In the genomic region with DNA sequence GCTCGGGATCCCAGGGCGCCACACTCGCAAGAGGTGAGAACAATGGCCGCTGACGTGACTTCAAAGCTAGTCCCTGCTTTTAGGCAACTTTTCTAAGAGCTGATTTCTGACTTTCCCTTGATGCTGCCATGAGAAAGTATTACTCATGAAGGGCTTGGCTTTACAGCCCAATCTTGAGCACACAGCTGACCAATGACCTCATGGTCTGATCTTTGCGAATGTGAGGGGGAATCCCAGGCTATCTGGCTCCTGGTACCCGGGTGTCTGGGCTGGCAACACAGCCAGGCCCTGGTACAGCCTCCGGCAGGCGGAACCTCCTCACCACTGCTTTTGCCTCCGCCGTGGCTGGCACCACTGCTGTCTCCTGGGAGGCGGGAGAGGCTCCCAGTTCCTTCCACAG, we compare ENCODE assay signal across 19 cellular contexts. TPM values are rescaled to one million over a fixed set of nuclear protein-coding genes. Genes with fewer than 3 reads are reported as not detected.
A peak's percentile ranks its signal among the peaks of the same experiment; 100 is the strongest.
DNase-seq lines count a peak whose midpoint lies in the region; ATAC-seq, FAIRE-seq and TF ChIP-seq lines count a peak whose summit lies in the region.
"Had no signal": no experiment of that assay in that cellular context is flagged by ENCODE, and none has a peak within 500 bp of the region (broad histone marks: within the 10 kb centered on the region; RNA-seq: fewer than 3 reads in every experiment).

No MANE protein-coding gene starts in this region.

- no peak for TF ChIP-seq RAD21 in A549 (conservative IDR thresholded peaks at IDR 0.05 in 1 of 2, IDR thresholded peaks at IDR 0.05 in 1 of 2)

- TF ChIP-seq POLR2A in A549 (IDR thresholded peaks at IDR 0.05; ENCODE audit: low read length), result no peak

- 0 out of 6 replicates have a peak overlapping the region, but pooled peaks of 1 of the 2 experiments have one; percentile 2 for H3K27ac ChIP-seq in A549
- no peak overlapping the region for H3K27ac ChIP-seq in brain microvascular endothelial cell

- H3K4me3 Mint-ChIP-seq in stimulated activated memory B cell treated with anti-CD40 and anti-IgM and Interleukin-4, amounts not matched to agents 10 μg/mL and 1 μg/mL and 100 μg/mL, for 72 hours, result no peak overlapping the region
- H3K4me3 Mint-ChIP-seq: activated naive CD8-positive, alpha-beta T cell treated with anti-CD3 and anti-CD28 coated beads for 36 hours; effector memory CD8-positive, alpha-beta T cell; mesothelial cell of epicardium; type B pancreatic cell had no signal

- no peak overlapping the region for H3K27ac Mint-ChIP-seq in stimulated activated memory B cell treated with anti-CD40 and anti-IgM and Interleukin-4, amounts not matched to agents 10 μg/mL and 1 μg/mL and 100 μg/mL, for 72 hours
- H3K27ac Mint-ChIP-seq: activated naive CD8-positive, alpha-beta T cell treated with anti-CD3 and anti-CD28 coated beads for 36 hours; effector memory CD8-positive, alpha-beta T cell; mesothelial cell of epicardium; type B pancreatic cell had no signal

- DNase-seq in A549 (ENCODE audit: low read depth in 1 of 2, low spot score in 1 of 2) (peak; percentile 47 to 48), HCEC 1CT (peak; percentile 44), brain microvascular endothelial cell (peak; percentile 7), iris pigment epithelial cell (ENCODE audit: low read depth) (peak; percentile 75), NCI-H446 treated with DMSO at 0.1 percent for 48 hours (lab: John Stamatoyannopoulos, UW) (no peak), retina (no peak)
- DNase-seq: activated CD4-positive, alpha-beta T cell treated with anti-CD3 and anti-CD28 coated beads, Interleukin-2, amount 50 U/mL, for 4 hours; activated naive CD8-positive, alpha-beta T cell treated with anti-CD3 and anti-CD28 coated beads for 36 hours; activated T-cell treated with anti-CD3 and anti-CD28 coated beads, Interleukin-2, amount 50 U/mL, for 48 hours; effector memory CD8-positive, alpha-beta T cell; NCI-H2081; NCI-H526; OCI-M1; sigmoid colon; stimulated activated CD4-positive, alpha-beta T cell treated with anti-CD3 and anti-CD28 coated beads, Interleukin-4, amount 100 ng/mL, for 4 hours had no signal

- H3K4me1 ChIP-seq in A549, result peaks cover 18% of the 10 kb centered on the region

- no peak overlapping the region for H3K4me2 ChIP-seq in A549

- FAIRE-seq in A549 (lab: Jason Lieb, UNC), result no peak

- peaks cover 32% of the 10 kb centered on the region for H3K4me1 Mint-ChIP-seq in stimulated activated memory B cell treated with anti-CD40 and anti-IgM and Interleukin-4, amounts not matched to agents 10 μg/mL and 1 μg/mL and 100 μg/mL, for 72 hours

- H3K27me3 ChIP-seq in brain microvascular endothelial cell (replicated peaks), result no peaks in the 10 kb centered on the region
- H3K27me3 ChIP-seq: sigmoid colon had no signal

- H3K4me3 ChIP-seq in A549, result no peak overlapping the region
- no peak overlapping the region for H3K4me3 ChIP-seq in brain microvascular endothelial cell (ENCODE audit: low read depth, low read length)
- H3K4me3 ChIP-seq: sigmoid colon had no signal

- TF ChIP-seq CTCF in A549 (IDR thresholded peaks at IDR 0.05) (no peak), brain microvascular endothelial cell (IDR thresholded peaks at IDR 0.05; ENCODE audit: low read depth, low read length, missing control alignments) (no peak)

- POLR2A ChIA-PET in A549 (lab: Yijun Ruan, JAX), result interaction anchor here (0.9 kb wide), 1 partner anchor 173 kb away, joined by 4 read pairs; no protein-coding TSS in a partner anchor

- H3K9me3 Mint-ChIP-seq in stimulated activated memory B cell treated with anti-CD40 and anti-IgM and Interleukin-4, amounts not matched to agents 10 μg/mL and 1 μg/mL and 100 μg/mL, for 72 hours, result no peaks in the 10 kb centered on the region
- H3K9me3 Mint-ChIP-seq: activated naive CD8-positive, alpha-beta T cell treated with anti-CD3 and anti-CD28 coated beads for 36 hours; effector memory CD8-positive, alpha-beta T cell; mesothelial cell of epicardium; type B pancreatic cell had no signal

- no peaks in the 10 kb centered on the region for H3K9me3 ChIP-seq in A549
- H3K9me3 ChIP-seq: sigmoid colon had no signal

- peaks cover 29% of the 10 kb centered on the region for H3K36me3 ChIP-seq in brain microvascular endothelial cell (replicated peaks)

- no peaks in the 10 kb centered on the region for H3K27me3 Mint-ChIP-seq in stimulated activated memory B cell treated with anti-CD40 and anti-IgM and Interleukin-4, amounts not matched to agents 10 μg/mL and 1 μg/mL and 100 μg/mL, for 72 hours
- H3K27me3 Mint-ChIP-seq: activated naive CD8-positive, alpha-beta T cell treated with anti-CD3 and anti-CD28 coated beads for 36 hours; effector memory CD8-positive, alpha-beta T cell; type B pancreatic cell had no signal

- in situ Hi-C loops in brain microvascular endothelial cell (cut with HindIII; ENCODE audit: low pct_ligation_motif_present, low sequenced_read_pairs), result no loop called here

- CTCF ChIA-PET in A549 (lab: Yijun Ruan, JAX), result interaction anchor here (1.0 to 14.8 kb wide), 13 partner anchors 11 to 345 kb away, joined by 3 to 184 read pairs (median 6); partner anchors contain the start of genes FAAP100, NDUFAF8 and TEPSIN

- 70% methylated on average over 12 of the region's 12 CpGs for WGBS in A549 (ENCODE audit: missing lambda C conversion rate)

- no peak for TF ChIP-seq EP300 in A549 (IDR thresholded peaks at IDR 0.05)

- H3K36me3 Mint-ChIP-seq in stimulated activated memory B cell treated with anti-CD40 and anti-IgM and Interleukin-4, amounts not matched to agents 10 μg/mL and 1 μg/mL and 100 μg/mL, for 72 hours, result peaks cover 37% of the 10 kb centered on the region

- peak; percentile 22; a peak in 4 of 6 replicates for ATAC-seq in A549
- ATAC-seq in HG02642 (IDR thresholded peaks at IDR 0.05; ENCODE audit: poor library complexity, unreplicated experiment), result no peak
- ATAC-seq in stimulated activated memory B cell treated with anti-CD40 and anti-IgM and Interleukin-4, amounts not matched to agents 10 μg/mL and 1 μg/mL and 100 μg/mL, for 72 hours, result no peak
- ATAC-seq: effector memory CD8-positive, alpha-beta T cell had no signal

TF ChIP-seq in A549, 52 proteins besides CTCF, POLR2A, EP300 and RAD21 (continues in another document):
- no peak for TF ChIP-seq EHF (CRISPR knock-in tag; IDR thresholded peaks at IDR 0.05)
- TF ChIP-seq MAFK (IDR thresholded peaks at IDR 0.05; ENCODE audit: partially characterized antibody), result no peak
- TF ChIP-seq POLR2AphosphoS2 (conservative IDR thresholded peaks at IDR 0.05; ENCODE audit: low read length), result peak; percentile 13; the same call in 1 of the 2 replicates
- no peak for TF ChIP-seq REST (IDR thresholded peaks at IDR 0.05)
- no peak for TF ChIP-seq HOXB5 (CRISPR knock-in tag; IDR thresholded peaks at IDR 0.05)
- TF ChIP-seq HOXB13 (CRISPR knock-in tag; IDR thresholded peaks at IDR 0.05; ENCODE audit: low read depth), result no peak

RNA-seq across cellular contexts. Expression of gene NDUFAF8, which starts 17.5 kb away (rescaled TPM):
- 198 and 308 TPM in 2 replicates for polyA plus RNA-seq in A549 (2011; rRNA removed)
- 178 and 226 TPM in 2 replicates for polyA plus RNA-seq in A549 (2012; cell fraction: cytosol; rRNA removed)
- 66.7 and 81.5 TPM in 2 replicates for polyA plus RNA-seq in A549 (2012; cell fraction: nucleus; rRNA removed)
- polyA plus RNA-seq in A549 (2017; fragmentation: RNase III; extraction: RNeasy Plus Mini Kit Qiagen cat#74134 plus additional on column Dnase treatment), result 173 to 192 TPM (median 179 TPM) in 3 replicates
- 24.9 and 39.2 TPM in 2 replicates for polyA minus RNA-seq in A549 (2011; rRNA and poly(A)+ RNA removed)

RNA-seq across cellular contexts. Expression of gene TEPSIN, which starts 17.8 kb away (rescaled TPM):
- polyA plus RNA-seq in A549 (2011; rRNA removed) (12.5 TPM in 2 replicates), A549 (2017; fragmentation: RNase III; extraction: RNeasy Plus Mini Kit Qiagen cat#74134 plus additional on column Dnase treatment) (26.1 to 31.3 TPM (median 30.4 TPM) in 3 replicates)
- 29.0 and 39.6 TPM in 2 replicates for polyA plus RNA-seq in A549 (2012; cell fraction: cytosol; rRNA removed)
- 220 and 367 TPM in 2 replicates for polyA plus RNA-seq in A549 (2012; cell fraction: nucleus; rRNA removed)
- 10.9 and 11.4 TPM in 2 replicates for polyA minus RNA-seq in A549 (2011; rRNA and poly(A)+ RNA removed)

RNA-seq across cellular contexts. Expression of gene CEP131, which starts 33.9 kb away (rescaled TPM):
- polyA plus RNA-seq in A549 (2011; rRNA removed) (2.6 and 3.3 TPM in 2 replicates), A549 (2017; fragmentation: RNase III; extraction: RNeasy Plus Mini Kit Qiagen cat#74134 plus additional on column Dnase treatment) (10.3 to 11.5 TPM (median 10.5 TPM) in 3 replicates)
- 15.6 and 18.3 TPM in 2 replicates for polyA plus RNA-seq in A549 (2012; cell fraction: cytosol; rRNA removed)
- 39.7 and 52.0 TPM in 2 replicates for polyA plus RNA-seq in A549 (2012; cell fraction: nucleus; rRNA removed)
- 0.54 and 3.8 TPM in 2 replicates for polyA minus RNA-seq in A549 (2011; rRNA and poly(A)+ RNA removed)

RNA-seq across cellular contexts. Expression of gene SLC38A10, which starts 38.5 kb away (rescaled TPM):
- polyA plus RNA-seq in A549 (2011; rRNA removed) (35.8 and 49.3 TPM in 2 replicates), A549 (2017; fragmentation: RNase III; extraction: RNeasy Plus Mini Kit Qiagen cat#74134 plus additional on column Dnase treatment) (59.7 to 72.9 TPM (median 67.4 TPM) in 3 replicates)
- 58.1 and 82.4 TPM in 2 replicates for polyA plus RNA-seq in A549 (2012; cell fraction: cytosol; rRNA removed)
- 198 and 284 TPM in 2 replicates for polyA plus RNA-seq in A549 (2012; cell fraction: nucleus; rRNA removed)
- 85.1 and 108 TPM in 2 replicates for polyA minus RNA-seq in A549 (2011; rRNA and poly(A)+ RNA removed)

Comparison
In these comparisons a context has a peak if more than half of its experiments do, and no peak if none do; other contexts are left out.
1. ATAC-seq: peak in A549 (2 of 2); none in HG02642 (single experiment) and stimulated activated memory B cell treated with anti-CD40 and anti-IgM and Interleukin-4, amounts not matched to agents 10 μg/mL and 1 μg/mL and 100 μg/mL, for 72 hours (single experiment).
2. DNase-seq: peak in A549 (2 of 2), HCEC 1CT (single experiment), brain microvascular endothelial cell (single experiment) and iris pigment epithelial cell (single experiment); none in NCI-H446 treated with DMSO at 0.1 percent for 48 hours (single experiment) and retina (single experiment).